Comparison of ENCODE assay signal across 7 cellular contexts in genomic region chr16:4372315-4372577, GRCh38. TPM values are rescaled to one million over a fixed set of nuclear protein-coding genes. Genes with fewer than 3 reads are reported as not detected.
DNase-seq lines count a peak whose midpoint lies in the region; ATAC-seq lines count a peak whose summit lies in the region.

No MANE protein-coding gene starts in this region.

- H3K9me3 Mint-ChIP-seq in activated naive CD8-positive, alpha-beta T cell treated with anti-CD3 and anti-CD28 coated beads, Interleukin-2, amount 10 ng/mL, durations not matched to agents 7 days and 5 days = no peaks in the 10 kb centered on the region
- H3K9me3 Mint-ChIP-seq in immature natural killer cell = no peaks in the 10 kb centered on the region
- H3K9me3 Mint-ChIP-seq in stimulated activated naive CD8-positive, alpha-beta T cell treated with anti-CD3 and anti-CD28 coated beads, Interleukin-15, amount 100 ng/mL, for 72 hours = no peaks in the 10 kb centered on the region

- no peak for DNase-seq in activated naive CD8-positive, alpha-beta T cell treated with anti-CD3 and anti-CD28 coated beads, Interleukin-2, amount 10 ng/mL, durations not matched to agents 7 days and 5 days
- DNase-seq in immature natural killer cell (no peak), DMS114 treated with DMSO at 0.1 percent for 48 hours (lab: John Stamatoyannopoulos, UW; ENCODE audit: unreplicated experiment) (no peak), sciatic nerve (ENCODE audit: low spot score) (no peak), KG1 (lab: John Stamatoyannopoulos, UW) (no peak)
- no peak for DNase-seq in stimulated activated naive CD8-positive, alpha-beta T cell treated with anti-CD3 and anti-CD28 coated beads, Interleukin-15, amount 100 ng/mL, for 72 hours

- no peaks in the 10 kb centered on the region for H3K27me3 Mint-ChIP-seq in activated naive CD8-positive, alpha-beta T cell treated with anti-CD3 and anti-CD28 coated beads, Interleukin-2, amount 10 ng/mL, durations not matched to agents 7 days and 5 days
- H3K27me3 Mint-ChIP-seq in immature natural killer cell (ENCODE audit: low read depth in 3 of 3) = peaks cover 0 to 3% (median 0%) of the 10 kb centered on the region in 3 donors
- H3K27me3 Mint-ChIP-seq in stimulated activated naive CD8-positive, alpha-beta T cell treated with anti-CD3 and anti-CD28 coated beads, Interleukin-15, amount 100 ng/mL, for 72 hours = no peaks in the 10 kb centered on the region

- H3K27ac Mint-ChIP-seq in activated naive CD8-positive, alpha-beta T cell treated with anti-CD3 and anti-CD28 coated beads, Interleukin-2, amount 10 ng/mL, durations not matched to agents 7 days and 5 days = no peak overlapping the region
- peak overlapping the region in 2 of 6 donors; percentile 74 to 77 for H3K27ac Mint-ChIP-seq in immature natural killer cell
- peak overlapping the region in 1 of 2 donors; percentile 92 for H3K27ac Mint-ChIP-seq in stimulated activated naive CD8-positive, alpha-beta T cell treated with anti-CD3 and anti-CD28 coated beads, Interleukin-15, amount 100 ng/mL, for 72 hours

- peaks cover 2% of the 10 kb centered on the region for H3K4me1 Mint-ChIP-seq in activated naive CD8-positive, alpha-beta T cell treated with anti-CD3 and anti-CD28 coated beads, Interleukin-2, amount 10 ng/mL, durations not matched to agents 7 days and 5 days
- peaks cover 9 to 22% of the 10 kb centered on the region in 2 donors for H3K4me1 Mint-ChIP-seq in immature natural killer cell
- peaks cover 29% of the 10 kb centered on the region for H3K4me1 Mint-ChIP-seq in stimulated activated naive CD8-positive, alpha-beta T cell treated with anti-CD3 and anti-CD28 coated beads, Interleukin-15, amount 100 ng/mL, for 72 hours

- peak; percentile 16 for ATAC-seq in HG03175 (IDR thresholded peaks at IDR 0.05; ENCODE audit: unreplicated experiment)
- ATAC-seq in activated naive CD8-positive, alpha-beta T cell treated with anti-CD3 and anti-CD28 coated beads, Interleukin-2, amount 10 ng/mL, durations not matched to agents 7 days and 5 days (ENCODE audit: low read depth) = no peak
- ATAC-seq in stimulated activated naive CD8-positive, alpha-beta T cell treated with anti-CD3 and anti-CD28 coated beads, Interleukin-15, amount 100 ng/mL, for 72 hours = peak; percentile 15
- no peak for ATAC-seq in sciatic nerve

- H3K36me3 Mint-ChIP-seq in activated naive CD8-positive, alpha-beta T cell treated with anti-CD3 and anti-CD28 coated beads, Interleukin-2, amount 10 ng/mL, durations not matched to agents 7 days and 5 days = peaks cover 1% of the 10 kb centered on the region
- no peaks in the 10 kb centered on the region for H3K36me3 Mint-ChIP-seq in immature natural killer cell

- intact Hi-C loops in sciatic nerve (cut with DNase I) = no loop called here

- POLR2A ChIA-PET in activated naive CD8-positive, alpha-beta T cell treated with anti-CD3 and anti-CD28 coated beads, Interleukin-2, amount 10 ng/mL, durations not matched to agents 7 days and 5 days (lab: Charles Lee) = no interaction called here

- H3K4me3 Mint-ChIP-seq in activated naive CD8-positive, alpha-beta T cell treated with anti-CD3 and anti-CD28 coated beads, Interleukin-2, amount 10 ng/mL, durations not matched to agents 7 days and 5 days = peak overlapping the region; percentile 67
- peak overlapping the region; percentile 73 to 89 (median 84) for H3K4me3 Mint-ChIP-seq in immature natural killer cell
- peak overlapping the region; percentile 74 to 82 for H3K4me3 Mint-ChIP-seq in stimulated activated naive CD8-positive, alpha-beta T cell treated with anti-CD3 and anti-CD28 coated beads, Interleukin-15, amount 100 ng/mL, for 72 hours

RNA-seq across cellular contexts. Expression of gene VASN, which starts 0.6 kb away (rescaled TPM):
- under 1 TPM; 0.11 to 0.20 TPM for total RNA-seq in activated naive CD8-positive, alpha-beta T cell treated with anti-CD3 and anti-CD28 coated beads, Interleukin-2, amount 10 ng/mL, durations not matched to agents 7 days and 5 days
- under 1 TPM in 2 of 3 donors, not detected in 1; 0.07 to 0.20 TPM for polyA plus RNA-seq in immature natural killer cell
- 38.4 TPM for total RNA-seq in sciatic nerve

RNA-seq across cellular contexts. Expression of gene PAM16, which starts 21.1 kb away (rescaled TPM):
- total RNA-seq in activated naive CD8-positive, alpha-beta T cell treated with anti-CD3 and anti-CD28 coated beads, Interleukin-2, amount 10 ng/mL, durations not matched to agents 7 days and 5 days = 10 to 100 TPM; 42.5 to 50.0 TPM
- polyA plus RNA-seq in immature natural killer cell = 10 to 100 TPM; 32.9 to 61.6 (median 36.3) TPM
- 37.8 TPM for total RNA-seq in sciatic nerve

RNA-seq across cellular contexts. Expression of gene CORO7, which starts 44.1 kb away (rescaled TPM):
- 100 to 1,000 TPM; 168 to 186 TPM for total RNA-seq in activated naive CD8-positive, alpha-beta T cell treated with anti-CD3 and anti-CD28 coated beads, Interleukin-2, amount 10 ng/mL, durations not matched to agents 7 days and 5 days
- polyA plus RNA-seq in immature natural killer cell = 100 to 1,000 TPM in 1 of 3 donors, 10 to 100 TPM in 2; 37.6 to 112 (median 37.8) TPM
- 51.5 TPM for total RNA-seq in sciatic nerve

RNA-seq across cellular contexts. Expression of gene DNAJA3, which starts 53.4 kb away (rescaled TPM):
- total RNA-seq in activated naive CD8-positive, alpha-beta T cell treated with anti-CD3 and anti-CD28 coated beads, Interleukin-2, amount 10 ng/mL, durations not matched to agents 7 days and 5 days = 10 to 100 TPM; 52.2 to 62.2 TPM
- polyA plus RNA-seq in immature natural killer cell = 10 to 100 TPM; 32.7 to 42.4 (median 38.7) TPM
- 27.8 TPM for total RNA-seq in sciatic nerve

RNA-seq across cellular contexts. Expression of gene GLIS2, which starts 56.4 kb away (rescaled TPM):
- under 1 TPM; 0.14 TPM for total RNA-seq in activated naive CD8-positive, alpha-beta T cell treated with anti-CD3 and anti-CD28 coated beads, Interleukin-2, amount 10 ng/mL, durations not matched to agents 7 days and 5 days
- not detected for polyA plus RNA-seq in immature natural killer cell
- total RNA-seq in sciatic nerve = 39.4 TPM

Comparison
In these comparisons a context has a peak if more than half of its experiments do, and no peak if none do; other contexts are left out.
1. ATAC-seq: peak in HG03175 (single experiment) and stimulated activated naive CD8-positive, alpha-beta T cell treated with anti-CD3 and anti-CD28 coated beads, Interleukin-15, amount 100 ng/mL, for 72 hours (single experiment); none in activated naive CD8-positive, alpha-beta T cell treated with anti-CD3 and anti-CD28 coated beads, Interleukin-2, amount 10 ng/mL, durations not matched to agents 7 days and 5 days (single experiment) and sciatic nerve (single experiment).
2. RNA of gene VASN, which starts 0.6 kb away (total RNA-seq): 38.4 TPM in sciatic nerve (single experiment); 0.11 to 0.20 TPM in activated naive CD8-positive, alpha-beta T cell treated with anti-CD3 and anti-CD28 coated beads, Interleukin-2, amount 10 ng/mL, durations not matched to agents 7 days and 5 days; every median in the first group is over 10 times any median in the second.
3. Peak in every context shown above with its lines, with median percentiles within 50 percentile points of each other: H3K4me3 Mint-ChIP-seq.